Comparison of ENCODE assay signal across 2 cellular contexts in genomic region chr4:128061566-128062536, GRCh38.
TF ChIP-seq lines count a peak whose summit lies in the region.

No MANE protein-coding gene starts in this region.

TF ChIP-seq in GM23338, 12 proteins besides CTCF, POLR2A, EP300 and RAD21 (continued from another document):
- peak; percentile 22; the same call in 1 of the 2 replicates for TF ChIP-seq POLR2AphosphoS5 (IDR thresholded peaks at IDR 0.05; ENCODE audit: low read depth)

TF ChIP-seq in SK-N-SH, 30 proteins besides CTCF, POLR2A, EP300 and RAD21:
- TF ChIP-seq ZBTB33 (IDR thresholded peaks at IDR 0.05; ENCODE audit: borderline replicate concordance, low read depth), result no peak
- peak; percentile 51 for TF ChIP-seq MXI1 (IDR thresholded peaks at IDR 0.05; ENCODE audit: low read depth, low read length)
- TF ChIP-seq TAF1 (IDR thresholded peaks at IDR 0.05; ENCODE audit: borderline replicate concordance, low read depth, low read length), result peak; percentile 16; the same call in 1 of the 2 replicates
- peak; percentile 23 for TF ChIP-seq CHD2 (IDR thresholded peaks at IDR 0.05; ENCODE audit: low read length, partially characterized antibody)
- TF ChIP-seq RXRA (IDR thresholded peaks at IDR 0.05; ENCODE audit: borderline replicate concordance, low read depth), result no peak
- no peak for TF ChIP-seq NFIC (IDR thresholded peaks at IDR 0.05; ENCODE audit: borderline replicate concordance)
- peak; percentile 41 for TF ChIP-seq PBX3 (IDR thresholded peaks at IDR 0.05)
- TF ChIP-seq SIN3A (IDR thresholded peaks at IDR 0.05; ENCODE audit: borderline replicate concordance, low read depth, low read length), result no peak; the same call in 1 of the 2 replicates
TF ChIP-seq in SK-N-SH: peak in this region for 4.
